ENCODE assay signal across 20 cellular contexts in the genomic region with DNA sequence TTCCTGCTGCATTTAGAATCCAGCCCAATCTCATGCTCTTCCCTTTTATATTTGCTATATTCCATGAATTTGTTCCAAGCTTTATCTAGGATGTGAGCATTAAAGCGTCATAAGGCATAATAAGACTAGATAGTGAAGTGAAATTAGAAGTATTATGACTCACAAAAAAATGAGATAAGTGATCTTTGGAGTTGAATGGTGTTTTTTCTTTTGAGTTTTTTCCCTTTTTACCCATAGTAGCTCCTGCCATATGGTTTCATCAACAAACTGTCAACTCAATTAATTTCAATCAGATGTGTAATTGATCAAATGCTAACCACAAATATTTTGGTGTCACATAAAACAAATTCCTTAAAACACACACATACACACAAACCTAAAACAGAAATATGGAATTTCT. TPM values are rescaled to one million over a fixed set of nuclear protein-coding genes. Genes with fewer than 3 reads are reported as not detected.
DNase-seq lines count a peak whose midpoint lies in the region; ATAC-seq and TF ChIP-seq lines count a peak whose summit lies in the region.
"Had no signal": no experiment of that assay in that cellular context is flagged by ENCODE, and none has a peak within 500 bp of the region (broad histone marks: within the 10 kb centered on the region; RNA-seq: fewer than 3 reads in every experiment).

No MANE protein-coding gene starts in this region.

- 0 out of 2 replicates have a peak, but pooled peaks cover 3% of the 10 kb centered on the region for H3K9me2 ChIP-seq in GM23248 (ENCODE audit: insufficient read depth)

- H2AFZ ChIP-seq in GM23248 (no peak overlapping the region), fibroblast of lung (ENCODE audit: low read length) (no peak overlapping the region)

- H3K27ac Mint-ChIP-seq in T-helper 17 cell: peak overlapping the region; percentile 16
- H3K27ac Mint-ChIP-seq in stimulated activated memory B cell treated with anti-CD40 and anti-IgM and Interleukin-4, amounts not matched to agents 10 μg/mL and 1 μg/mL and 100 μg/mL, for 72 hours: peak overlapping the region; percentile 37
- H3K27ac Mint-ChIP-seq in naive thymus-derived CD8-positive, alpha-beta T cell: peak overlapping the region in 1 of 10 donors; percentile 32

- H3K79me2 ChIP-seq in GM23248 (ENCODE audit: insufficient read depth) (peaks cover 100% of the 10 kb centered on the region), fibroblast of lung (ENCODE audit: control insufficient read depth, insufficient read depth, low read length) (peaks cover 12% of the 10 kb centered on the region)

- ATAC-seq in T-helper 17 cell (no peak), sciatic nerve (no peak)
- ATAC-seq in stimulated activated memory B cell treated with anti-CD40 and anti-IgM and Interleukin-4, amounts not matched to agents 10 μg/mL and 1 μg/mL and 100 μg/mL, for 72 hours: no peak
- no peak for ATAC-seq in naive thymus-derived CD8-positive, alpha-beta T cell
- ATAC-seq: GM12878, HCT116 had no signal

- peaks cover 4% of the 10 kb centered on the region for H3K36me3 Mint-ChIP-seq in T-helper 17 cell (ENCODE audit: low read depth)
- peaks cover 17% of the 10 kb centered on the region for H3K36me3 Mint-ChIP-seq in stimulated activated memory B cell treated with anti-CD40 and anti-IgM and Interleukin-4, amounts not matched to agents 10 μg/mL and 1 μg/mL and 100 μg/mL, for 72 hours
- peaks cover 4 to 39% (median 13%) of the 10 kb centered on the region in 3 donors for H3K36me3 Mint-ChIP-seq in naive thymus-derived CD8-positive, alpha-beta T cell

- WGBS in GM23248 (ENCODE audit: low coverage in 1 of 2, low lambda C conversion rate in 2 of 2, missing lambda C conversion rate in 2 of 2), 2 experiments: 15 to 17% methylated on average over 1 of the region's 1 CpG
- 56 to 78% methylated on average over 1 of the region's 1 CpG for WGBS in transverse colon (ENCODE audit: low coverage in 1 of 2), 2 donors

- H3K4me3 Mint-ChIP-seq in T-helper 17 cell: no peak overlapping the region
- H3K4me3 Mint-ChIP-seq in stimulated activated memory B cell treated with anti-CD40 and anti-IgM and Interleukin-4, amounts not matched to agents 10 μg/mL and 1 μg/mL and 100 μg/mL, for 72 hours: no peak overlapping the region
- no peak overlapping the region for H3K4me3 Mint-ChIP-seq in naive thymus-derived CD8-positive, alpha-beta T cell
- H3K4me3 Mint-ChIP-seq: CD14-positive monocyte had no signal

- H3K9me3 ChIP-seq in GM23248 (ENCODE audit: low read depth): no peaks in the 10 kb centered on the region
- H3K9me3 ChIP-seq in T-helper 17 cell (ENCODE audit: control insufficient read depth, low read length, poor library complexity, severe bottlenecking): no peaks in the 10 kb centered on the region
- H3K9me3 ChIP-seq in fibroblast of lung (ENCODE audit: control insufficient read depth, insufficient read depth, low read depth, low read length): no peaks in the 10 kb centered on the region
- no peaks in the 10 kb centered on the region for H3K9me3 ChIP-seq in transverse colon

- no peak for TF ChIP-seq CTCF in fibroblast of lung (conservative IDR thresholded peaks at IDR 0.05 in 1 of 2, IDR thresholded peaks at IDR 0.05 in 1 of 2; ENCODE audit: low read depth in 1 of 2, low read length in 2 of 2)
- TF ChIP-seq CTCF in transverse colon (IDR thresholded peaks at IDR 0.05): no peak

- DNase-seq in GM23248 (peak; percentile 10), T-helper 17 cell (no peak), fibroblast of lung (ENCODE audit: low read depth in 2 of 2) (peak in 1 of 2 donors; percentile 80), sciatic nerve (ENCODE audit: low spot score) (no peak), transverse colon (no peak)
- DNase-seq in naive thymus-derived CD8-positive, alpha-beta T cell: no peak
- DNase-seq: AML-193, DMS 273 treated with DMSO at 0.1 percent for 48 hours, GF-D8, GOT3, KG1, NCI-H1105 treated with DMSO at 0.1 percent for 48 hours, NCI-H1694 treated with DMSO at 0.1 percent for 48 hours, NCI-H2227 treated with DMSO at 0.1 percent for 48 hours, NCI-H524 treated with DMSO at 0.1 percent for 48 hours, SHP77 had no signal

- peaks cover 33% of the 10 kb centered on the region for H3K4me1 Mint-ChIP-seq in T-helper 17 cell
- H3K4me1 Mint-ChIP-seq in stimulated activated memory B cell treated with anti-CD40 and anti-IgM and Interleukin-4, amounts not matched to agents 10 μg/mL and 1 μg/mL and 100 μg/mL, for 72 hours: peaks cover 73% of the 10 kb centered on the region
- H3K4me1 Mint-ChIP-seq in naive thymus-derived CD8-positive, alpha-beta T cell: peaks cover 16 to 43% (median 34%) of the 10 kb centered on the region in 4 donors

- H3K9me3 Mint-ChIP-seq in stimulated activated memory B cell treated with anti-CD40 and anti-IgM and Interleukin-4, amounts not matched to agents 10 μg/mL and 1 μg/mL and 100 μg/mL, for 72 hours: peaks cover 2% of the 10 kb centered on the region
- H3K9me3 Mint-ChIP-seq in naive thymus-derived CD8-positive, alpha-beta T cell: no peaks in the 10 kb centered on the region

- H3K9ac ChIP-seq in GM23248 (no peak overlapping the region), fibroblast of lung (ENCODE audit: insufficient read depth, low read length) (no peak overlapping the region)

- no peak overlapping the region for H3K4me2 ChIP-seq in GM23248 (ENCODE audit: unreplicated experiment)
- no peak overlapping the region for H3K4me2 ChIP-seq in fibroblast of lung (ENCODE audit: extremely low read depth, insufficient read depth, low read length)

- POLR2A ChIA-PET in naive thymus-derived CD8-positive, alpha-beta T cell (lab: Charles Lee): no interaction called here

- H3K36me3 ChIP-seq in GM23248 (ENCODE audit: low read depth): no peaks in the 10 kb centered on the region
- H3K36me3 ChIP-seq in fibroblast of lung (ENCODE audit: control insufficient read depth, insufficient read depth, low read length): no peaks in the 10 kb centered on the region
- H3K36me3 ChIP-seq in transverse colon: no peaks in the 10 kb centered on the region

- TF ChIP-seq EP300 in transverse colon (IDR thresholded peaks at IDR 0.05; ENCODE audit: low read depth): no peak

- TF ChIP-seq POLR2A in transverse colon (IDR thresholded peaks at IDR 0.05): no peak

- H3K27ac ChIP-seq in GM23248 (no peak overlapping the region), fibroblast of lung (ENCODE audit: insufficient read depth, low read length) (peak overlapping the region; percentile 5), transverse colon (no peak overlapping the region)

- H4K20me1 ChIP-seq in GM23248 (ENCODE audit: insufficient read depth) (peaks cover 6% of the 10 kb centered on the region; the same call in 1 of the 2 replicates), fibroblast of lung (ENCODE audit: control insufficient read depth, extremely low read depth, insufficient read depth, low read length) (no peaks in the 10 kb centered on the region)

- intact Hi-C loops in sciatic nerve (cut with DNase I): no loop called here
- intact Hi-C loops in transverse colon (cut with DNase I; ENCODE audit: low total_unique reads): loop anchor here (10.0 kb wide), 1 partner anchor 667 kb away; no protein-coding TSS in a partner anchor

- in situ Hi-C loops in GM23248 (cut with MboI): no loop called here
- in situ Hi-C loops in transverse colon (cut with MboI; ENCODE audit: low pct_ligation_motif_present in 1 of 4, low pct_unique_long_range_greater_than_20kb in 1 of 4, low sequenced_read_pairs in 3 of 4): no loop called here

- H3K4me3 ChIP-seq in GM23248 (no peak overlapping the region), fibroblast of lung (replicated peaks in 1 of 4; ENCODE audit: control extremely low read depth in 1 of 4, insufficient read depth in 1 of 4, low read depth in 3 of 4, low read length in 4 of 4) (no peak overlapping the region), transverse colon (no peak overlapping the region)
- H3K4me3 ChIP-seq: GM12878 had no signal

- H3K4me1 ChIP-seq in GM23248 (ENCODE audit: insufficient read depth) (peaks cover 5% of the 10 kb centered on the region), fibroblast of lung (ENCODE audit: control insufficient read depth, extremely low read depth, insufficient read depth, low read length) (peaks cover 3% of the 10 kb centered on the region), transverse colon (peaks cover 0 to 16% (median 8%) of the 10 kb centered on the region in 4 donors)

- H3K27me3 ChIP-seq in GM23248 (replicated peaks; ENCODE audit: insufficient read depth): no peaks in the 10 kb centered on the region
- H3K27me3 ChIP-seq in fibroblast of lung (ENCODE audit: control insufficient read depth, insufficient read depth, low read length): no peaks in the 10 kb centered on the region
- no peaks in the 10 kb centered on the region for H3K27me3 ChIP-seq in transverse colon

- H3F3A ChIP-seq in GM23248 (ENCODE audit: insufficient read depth): peaks cover 6% of the 10 kb centered on the region; the same call in 1 of the 2 replicates

- H3K27me3 Mint-ChIP-seq in T-helper 17 cell: no peaks in the 10 kb centered on the region
- H3K27me3 Mint-ChIP-seq in stimulated activated memory B cell treated with anti-CD40 and anti-IgM and Interleukin-4, amounts not matched to agents 10 μg/mL and 1 μg/mL and 100 μg/mL, for 72 hours: no peaks in the 10 kb centered on the region
- no peaks in the 10 kb centered on the region for H3K27me3 Mint-ChIP-seq in naive thymus-derived CD8-positive, alpha-beta T cell

RNA-seq across cellular contexts. Expression of a gene that starts 17.0 kb away (rescaled TPM):
- 15.8 and 18.2 TPM in 2 replicates for total RNA-seq in GM23248 (2014; rRNA removed; shearing (Covaris generic))
- polyA plus RNA-seq in GM23248 (2016; fragmentation: Nextera tagmentation; extraction: Ambion mirVana) (3.3 and 3.4 TPM in 2 replicates), fibroblast of lung (20.3 and 28.5 TPM in 2 replicates)
- total RNA-seq in T-helper 17 cell (10 to 100 TPM; 15.8 to 18.8 TPM), fibroblast of lung (27.7 and 29.1 TPM in 2 replicates), sciatic nerve (35.2 TPM), transverse colon (10 to 100 TPM in 3 of 4 donors, 1 to 10 TPM in 1; 9.4 to 23.5 (median 15.6) TPM)
- polyA plus RNA-seq in fibroblast of lung (2012): 14.2 and 19.3 TPM in 2 replicates
- 4.6 and 12.9 TPM in 2 replicates for polyA minus RNA-seq in fibroblast of lung (ENCODE audit: low replicate concordance)
- total RNA-seq in naive thymus-derived CD8-positive, alpha-beta T cell: 10 to 100 TPM; 19.1 to 19.5 TPM
- polyA plus RNA-seq in naive thymus-derived CD8-positive, alpha-beta T cell: 1 to 10 TPM; 1.9 to 2.4 (median 2.3) TPM

RNA-seq across cellular contexts. Expression of a gene that starts 36.2 kb away (rescaled TPM):
- 15.7 and 20.1 TPM in 2 replicates for total RNA-seq in GM23248 (2014; rRNA removed; shearing (Covaris generic))
- 22.1 and 22.4 TPM in 2 replicates for polyA plus RNA-seq in GM23248 (2016; fragmentation: Nextera tagmentation; extraction: Ambion mirVana)
- total RNA-seq in T-helper 17 cell: 10 to 100 TPM in 1 of 2 donors, 1 to 10 TPM in 1; 8.8 to 10.3 TPM
- total RNA-seq in fibroblast of lung: 12.1 and 19.5 TPM in 2 replicates
- 22.3 and 27.8 TPM in 2 replicates for polyA plus RNA-seq in fibroblast of lung
- 17.0 and 21.0 TPM in 2 replicates for polyA plus RNA-seq in fibroblast of lung (2012)
- 12.7 and 73.4 TPM in 2 replicates for polyA minus RNA-seq in fibroblast of lung (ENCODE audit: low replicate concordance)
- total RNA-seq in sciatic nerve: 13.7 TPM
- total RNA-seq in transverse colon: 10 to 100 TPM in 2 of 4 donors, 1 to 10 TPM in 2; 4.0 to 24.3 (median 8.7) TPM
- total RNA-seq in naive thymus-derived CD8-positive, alpha-beta T cell: 10 to 100 TPM; 20.5 to 21.3 TPM
- polyA plus RNA-seq in naive thymus-derived CD8-positive, alpha-beta T cell: 10 to 100 TPM in 1 of 3 donors, 1 to 10 TPM in 2; 7.4 to 14.2 (median 7.8) TPM
